ENCODE assay signal across 1 cellular context in the genomic region with DNA sequence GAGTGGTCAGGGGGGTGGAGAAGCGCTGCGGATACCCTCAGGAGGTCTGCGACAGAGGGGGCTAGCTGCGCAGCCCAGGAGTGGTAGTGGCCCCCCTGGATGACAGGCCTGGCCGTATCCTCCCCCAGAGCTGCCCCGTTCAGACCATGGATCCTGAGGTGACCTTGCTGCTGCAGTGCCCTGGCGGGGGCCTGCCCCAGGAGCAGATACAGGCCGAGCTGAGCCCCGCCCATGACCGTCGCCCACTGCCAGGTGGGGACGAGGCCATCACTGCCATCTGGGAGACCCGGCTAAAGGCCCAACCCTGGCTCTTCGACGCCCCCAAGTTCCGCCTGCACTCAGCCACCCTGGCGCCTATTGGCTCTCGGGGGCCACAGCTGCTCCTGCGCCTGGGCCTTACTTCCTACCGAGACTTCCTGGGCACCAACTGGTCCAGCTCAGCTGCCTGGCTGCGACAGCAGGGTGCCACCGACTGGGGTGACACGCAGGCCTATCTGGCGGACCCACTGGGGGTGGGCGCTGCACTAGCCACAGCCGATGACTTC.
TF ChIP-seq lines count a peak whose summit lies in the region.

No MANE protein-coding gene starts in this region.

TF ChIP-seq in HepG2, 621 proteins besides CTCF, POLR2A, EP300 and RAD21 (continued from another document and continues in another):
- TF ChIP-seq, protein P1, sequence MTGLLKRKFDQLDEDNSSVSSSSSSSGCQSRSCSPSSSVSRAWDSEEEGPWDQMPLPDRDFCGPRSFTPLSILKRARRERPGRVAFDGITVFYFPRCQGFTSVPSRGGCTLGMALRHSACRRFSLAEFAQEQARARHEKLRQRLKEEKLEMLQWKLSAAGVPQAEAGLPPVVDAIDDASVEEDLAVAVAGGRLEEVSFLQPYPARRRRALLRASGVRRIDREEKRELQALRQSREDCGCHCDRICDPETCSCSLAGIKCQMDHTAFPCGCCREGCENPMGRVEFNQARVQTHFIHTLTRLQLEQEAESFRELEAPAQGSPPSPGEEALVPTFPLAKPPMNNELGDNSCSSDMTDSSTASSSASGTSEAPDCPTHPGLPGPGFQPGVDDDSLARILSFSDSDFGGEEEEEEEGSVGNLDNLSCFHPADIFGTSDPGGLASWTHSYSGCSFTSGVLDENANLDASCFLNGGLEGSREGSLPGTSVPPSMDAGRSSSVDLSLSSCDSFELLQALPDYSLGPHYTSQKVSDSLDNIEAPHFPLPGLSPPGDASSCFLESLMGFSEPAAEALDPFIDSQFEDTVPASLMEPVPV (CRISPR knock-in tag; IDR thresholded peaks at IDR 0.05): peak; percentile 69; the same call in 1 of the 2 replicates
- TF ChIP-seq SRY (CRISPR knock-in tag; IDR thresholded peaks at IDR 0.05) (peak; percentile 48; the same call in 1 of the 2 replicates), FOXM1 (CRISPR knock-in tag; IDR thresholded peaks at IDR 0.05) (0 out of 2 replicates have a peak, but pooled peaks have one; percentile 8), AKAP8 (CRISPR knock-in tag; IDR thresholded peaks at IDR 0.05) (0 out of 2 replicates have a peak, but pooled peaks have one; percentile 56), ZHX2 (IDR thresholded peaks at IDR 0.05; ENCODE audit: low read depth) (no peak), ZHX2 (CRISPR knock-in tag; IDR thresholded peaks at IDR 0.05; ENCODE audit: borderline replicate concordance) (0 out of 2 replicates have a peak, but pooled peaks have one; percentile 42), ZFYVE20 (CRISPR knock-in tag; IDR thresholded peaks at IDR 0.05; ENCODE audit: borderline replicate concordance, low read depth) (0 out of 2 replicates have a peak, but pooled peaks have one; percentile 22), ZNF317 (CRISPR knock-in tag; IDR thresholded peaks at IDR 0.05) (0 out of 2 replicates have a peak, but pooled peaks have one; percentile 7), THRA (CRISPR knock-in tag; IDR thresholded peaks at IDR 0.05; ENCODE audit: borderline replicate concordance) (peak; percentile 57; the same call in 1 of the 2 replicates), ZNF691 (CRISPR knock-in tag; IDR thresholded peaks at IDR 0.05; ENCODE audit: borderline replicate concordance, low read depth) (no peak), ZNF253 (CRISPR knock-in tag; IDR thresholded peaks at IDR 0.05; ENCODE audit: borderline replicate concordance) (0 out of 2 replicates have a peak, but pooled peaks have one; percentile 32), NFE2L1 (CRISPR knock-in tag; IDR thresholded peaks at IDR 0.05; ENCODE audit: borderline replicate concordance) (0 out of 2 replicates have a peak, but pooled peaks have one; percentile 41), NFKB2 (CRISPR knock-in tag; IDR thresholded peaks at IDR 0.05; ENCODE audit: borderline replicate concordance) (0 out of 2 replicates have a peak, but pooled peaks have one; percentile 11), IKZF4 (CRISPR knock-in tag; IDR thresholded peaks at IDR 0.05; ENCODE audit: borderline replicate concordance, low read depth, not compliant biosample characterization) (no peak), ZNF263 (CRISPR knock-in tag; IDR thresholded peaks at IDR 0.05) (no peak), ZNF598 (CRISPR knock-in tag; IDR thresholded peaks at IDR 0.05; ENCODE audit: borderline replicate concordance) (0 out of 2 replicates have a peak, but pooled peaks have one; percentile 25), IRF2 (CRISPR knock-in tag; IDR thresholded peaks at IDR 0.05) (no peak), GATAD1 (CRISPR knock-in tag; IDR thresholded peaks at IDR 0.05) (peak; percentile 62), HDAC2 (CRISPR knock-in tag; IDR thresholded peaks at IDR 0.05) (peak; percentile 31; the same call in 1 of the 2 replicates), ZNF790 (CRISPR knock-in tag; IDR thresholded peaks at IDR 0.05; ENCODE audit: borderline replicate concordance) (peak; percentile 28; the same call in 1 of the 2 replicates), SAP130 (CRISPR knock-in tag; IDR thresholded peaks at IDR 0.05; ENCODE audit: low read depth) (peak; percentile 46; the same call in 1 of the 2 replicates), FOXK1 (CRISPR knock-in tag; IDR thresholded peaks at IDR 0.05; ENCODE audit: borderline replicate concordance, low read depth) (no peak), ZNF136 (CRISPR knock-in tag; IDR thresholded peaks at IDR 0.05; ENCODE audit: low read depth) (0 out of 2 replicates have a peak, but pooled peaks have one; percentile 19), REXO4 (CRISPR knock-in tag; IDR thresholded peaks at IDR 0.05; ENCODE audit: borderline replicate concordance) (0 out of 2 replicates have a peak, but pooled peaks have one; percentile 58), NFYB (CRISPR knock-in tag; IDR thresholded peaks at IDR 0.05) (peak; percentile 73), HNRNPL (IDR thresholded peaks at IDR 0.05; ENCODE audit: low read depth, low read length) (peak; percentile 85), GABPA (IDR thresholded peaks at IDR 0.05; ENCODE audit: low read depth, low read length) (no peak), GABPA (CRISPR knock-in tag; IDR thresholded peaks at IDR 0.05; ENCODE audit: low read depth) (peak; percentile 69)
- TF ChIP-seq, protein P2, sequence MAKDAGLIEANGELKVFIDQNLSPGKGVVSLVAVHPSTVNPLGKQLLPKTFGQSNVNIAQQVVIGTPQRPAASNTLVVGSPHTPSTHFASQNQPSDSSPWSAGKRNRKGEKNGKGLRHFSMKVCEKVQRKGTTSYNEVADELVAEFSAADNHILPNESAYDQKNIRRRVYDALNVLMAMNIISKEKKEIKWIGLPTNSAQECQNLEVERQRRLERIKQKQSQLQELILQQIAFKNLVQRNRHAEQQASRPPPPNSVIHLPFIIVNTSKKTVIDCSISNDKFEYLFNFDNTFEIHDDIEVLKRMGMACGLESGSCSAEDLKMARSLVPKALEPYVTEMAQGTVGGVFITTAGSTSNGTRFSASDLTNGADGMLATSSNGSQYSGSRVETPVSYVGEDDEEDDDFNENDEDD (CRISPR knock-in tag; IDR thresholded peaks at IDR 0.05; ENCODE audit: borderline replicate concordance): peak; percentile 38; the same call in 1 of the 2 replicates
- TF ChIP-seq, protein P3, sequence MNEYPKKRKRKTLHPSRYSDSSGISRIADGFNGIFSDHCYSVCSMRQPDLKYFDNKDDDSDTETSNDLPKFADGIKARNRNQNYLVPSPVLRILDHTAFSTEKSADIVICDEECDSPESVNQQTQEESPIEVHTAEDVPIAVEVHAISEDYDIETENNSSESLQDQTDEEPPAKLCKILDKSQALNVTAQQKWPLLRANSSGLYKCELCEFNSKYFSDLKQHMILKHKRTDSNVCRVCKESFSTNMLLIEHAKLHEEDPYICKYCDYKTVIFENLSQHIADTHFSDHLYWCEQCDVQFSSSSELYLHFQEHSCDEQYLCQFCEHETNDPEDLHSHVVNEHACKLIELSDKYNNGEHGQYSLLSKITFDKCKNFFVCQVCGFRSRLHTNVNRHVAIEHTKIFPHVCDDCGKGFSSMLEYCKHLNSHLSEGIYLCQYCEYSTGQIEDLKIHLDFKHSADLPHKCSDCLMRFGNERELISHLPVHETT (CRISPR knock-in tag; conservative IDR thresholded peaks at IDR 0.05): 0 out of 2 replicates have a peak, but pooled peaks have one; percentile 33
- TF ChIP-seq, protein P4, sequence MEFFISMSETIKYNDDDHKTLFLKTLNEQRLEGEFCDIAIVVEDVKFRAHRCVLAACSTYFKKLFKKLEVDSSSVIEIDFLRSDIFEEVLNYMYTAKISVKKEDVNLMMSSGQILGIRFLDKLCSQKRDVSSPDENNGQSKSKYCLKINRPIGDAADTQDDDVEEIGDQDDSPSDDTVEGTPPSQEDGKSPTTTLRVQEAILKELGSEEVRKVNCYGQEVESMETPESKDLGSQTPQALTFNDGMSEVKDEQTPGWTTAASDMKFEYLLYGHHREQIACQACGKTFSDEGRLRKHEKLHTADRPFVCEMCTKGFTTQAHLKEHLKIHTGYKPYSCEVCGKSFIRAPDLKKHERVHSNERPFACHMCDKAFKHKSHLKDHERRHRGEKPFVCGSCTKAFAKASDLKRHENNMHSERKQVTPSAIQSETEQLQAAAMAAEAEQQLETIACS (CRISPR knock-in tag; IDR thresholded peaks at IDR 0.05): 0 out of 2 replicates have a peak, but pooled peaks have one; percentile 44
- TF ChIP-seq, protein P5, sequence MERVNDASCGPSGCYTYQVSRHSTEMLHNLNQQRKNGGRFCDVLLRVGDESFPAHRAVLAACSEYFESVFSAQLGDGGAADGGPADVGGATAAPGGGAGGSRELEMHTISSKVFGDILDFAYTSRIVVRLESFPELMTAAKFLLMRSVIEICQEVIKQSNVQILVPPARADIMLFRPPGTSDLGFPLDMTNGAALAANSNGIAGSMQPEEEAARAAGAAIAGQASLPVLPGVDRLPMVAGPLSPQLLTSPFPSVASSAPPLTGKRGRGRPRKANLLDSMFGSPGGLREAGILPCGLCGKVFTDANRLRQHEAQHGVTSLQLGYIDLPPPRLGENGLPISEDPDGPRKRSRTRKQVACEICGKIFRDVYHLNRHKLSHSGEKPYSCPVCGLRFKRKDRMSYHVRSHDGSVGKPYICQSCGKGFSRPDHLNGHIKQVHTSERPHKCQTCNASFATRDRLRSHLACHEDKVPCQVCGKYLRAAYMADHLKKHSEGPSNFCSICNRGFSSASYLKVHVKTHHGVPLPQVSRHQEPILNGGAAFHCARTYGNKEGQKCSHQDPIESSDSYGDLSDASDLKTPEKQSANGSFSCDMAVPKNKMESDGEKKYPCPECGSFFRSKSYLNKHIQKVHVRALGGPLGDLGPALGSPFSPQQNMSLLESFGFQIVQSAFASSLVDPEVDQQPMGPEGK (CRISPR knock-in tag; IDR thresholded peaks at IDR 0.05): peak; percentile 80
